In the genomic region with DNA sequence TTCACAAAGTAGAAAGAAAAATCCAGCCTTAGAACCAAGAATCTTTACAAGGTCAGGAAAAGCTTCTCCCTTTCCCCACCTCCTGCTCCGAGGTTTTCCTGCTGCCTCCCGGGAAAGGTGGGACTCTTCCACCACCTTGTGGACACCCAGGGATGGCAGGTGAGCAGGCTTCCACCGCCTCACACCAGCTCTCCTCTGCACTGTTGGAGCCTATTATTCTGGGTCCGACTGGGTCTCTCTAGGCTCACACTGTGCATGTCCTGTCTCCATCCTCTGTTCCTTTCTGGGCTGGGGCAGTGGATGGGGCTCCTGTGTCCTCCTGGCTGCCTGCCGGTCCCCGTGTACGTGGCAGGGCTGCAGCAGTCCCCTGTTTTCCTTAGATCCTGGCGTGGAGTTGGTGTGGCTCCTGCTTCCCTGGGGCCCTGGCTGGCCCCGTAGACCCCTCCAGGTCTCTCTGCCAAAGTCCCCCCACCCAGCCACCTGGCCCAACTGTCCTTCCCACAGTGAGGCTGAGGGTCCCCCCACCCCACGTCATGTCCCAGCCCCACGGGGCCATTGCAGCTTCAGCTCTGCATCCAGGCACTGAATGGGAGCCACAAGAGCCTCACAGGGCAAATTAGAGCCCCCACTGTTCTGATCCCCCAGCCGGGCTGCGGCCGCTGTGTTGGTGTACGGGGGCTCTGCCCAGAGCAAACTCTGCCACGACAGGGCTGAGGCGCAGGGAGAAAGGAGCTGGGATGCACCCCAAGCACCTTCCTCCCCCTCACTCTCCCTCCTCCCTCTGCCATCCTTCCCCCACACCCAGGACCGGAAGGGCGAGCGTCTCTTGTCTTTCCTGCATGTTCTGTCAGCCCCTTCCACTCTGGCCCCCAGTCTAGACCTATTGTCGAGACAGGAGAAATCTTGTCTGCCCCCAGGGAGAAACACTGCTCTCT, we compare ENCODE assay signal across 8 cellular contexts. TPM values are rescaled to one million over a fixed set of nuclear protein-coding genes. Genes with fewer than 3 reads are reported as not detected.
DNase-seq lines count a peak whose midpoint lies in the region; ATAC-seq lines count a peak whose summit lies in the region.

No MANE protein-coding gene starts in this region.

- no peaks in the 10 kb centered on the region for H3K36me3 Mint-ChIP-seq in activated naive CD8-positive, alpha-beta T cell treated with anti-CD3 and anti-CD28 coated beads for 36 hours

- in situ Hi-C loops in KBM-7 (cut with MboI; ENCODE audit: low pct_unique_long_range_greater_than_20kb, low sequenced_read_pairs), result loop anchor here (25.0 kb wide), 1 partner anchor 302 kb away; no protein-coding TSS in a partner anchor

- intact Hi-C loops in head of caudate nucleus (cut with DNase I) (no loop called here), posterior vena cava (cut with DNase I) (loop anchor here (5.0 to 10.0 kb wide), 4 partner anchors 180 to 332 kb away; partner anchors contain the start of gene ERRFI1 (in 1 of the 2))

- H3K27me3 Mint-ChIP-seq in activated naive CD8-positive, alpha-beta T cell treated with anti-CD3 and anti-CD28 coated beads for 36 hours, result peaks cover 42% of the 10 kb centered on the region

- ATAC-seq in HG03108 (IDR thresholded peaks at IDR 0.05; ENCODE audit: unreplicated experiment) (no peak), HG03354 (IDR thresholded peaks at IDR 0.05; ENCODE audit: poor library complexity, severe bottlenecking, unreplicated experiment) (no peak)

- peak; percentile 74 for DNase-seq in DMS153 (lab: John Stamatoyannopoulos, UW)
- peak; percentile 61 for DNase-seq in KBM-7
- peak; percentile 64 for DNase-seq in RPMI8226
- peak; percentile 34 for DNase-seq in activated naive CD8-positive, alpha-beta T cell treated with anti-CD3 and anti-CD28 coated beads for 36 hours
- peak; percentile 53 to 92 (median 79) for DNase-seq in head of caudate nucleus
- DNase-seq in posterior vena cava (ENCODE audit: low spot score), result peak; percentile 88

- no peak overlapping the region for H3K27ac Mint-ChIP-seq in activated naive CD8-positive, alpha-beta T cell treated with anti-CD3 and anti-CD28 coated beads for 36 hours

- H3K4me1 Mint-ChIP-seq in activated naive CD8-positive, alpha-beta T cell treated with anti-CD3 and anti-CD28 coated beads for 36 hours, result peaks cover 11% of the 10 kb centered on the region

- no peaks in the 10 kb centered on the region for H3K9me3 Mint-ChIP-seq in activated naive CD8-positive, alpha-beta T cell treated with anti-CD3 and anti-CD28 coated beads for 36 hours

- H3K4me3 Mint-ChIP-seq in activated naive CD8-positive, alpha-beta T cell treated with anti-CD3 and anti-CD28 coated beads for 36 hours, result no peak overlapping the region

RNA-seq across cellular contexts. Expression of gene SLC45A1, which starts 3.3 kb away (rescaled TPM):
- total RNA-seq in activated naive CD8-positive, alpha-beta T cell treated with anti-CD3 and anti-CD28 coated beads for 36 hours, result under 1 TPM; 0.12 to 0.28 TPM
- total RNA-seq in posterior vena cava, result 1 to 10 TPM; 3.6 to 5.6 TPM

Comparison
In these comparisons a context has a peak if more than half of its experiments do, and no peak if none do; other contexts are left out.
1. DNase-seq: peak in every context shown above with its lines; median percentile 88 in posterior vena cava; 79 in head of caudate nucleus; 74 in DMS153; 64 in RPMI8226; 61 in KBM-7; 34 in activated naive CD8-positive, alpha-beta T cell treated with anti-CD3 and anti-CD28 coated beads for 36 hours.